Comparison of ENCODE assay signal across 8 cellular contexts in the genomic region with DNA sequence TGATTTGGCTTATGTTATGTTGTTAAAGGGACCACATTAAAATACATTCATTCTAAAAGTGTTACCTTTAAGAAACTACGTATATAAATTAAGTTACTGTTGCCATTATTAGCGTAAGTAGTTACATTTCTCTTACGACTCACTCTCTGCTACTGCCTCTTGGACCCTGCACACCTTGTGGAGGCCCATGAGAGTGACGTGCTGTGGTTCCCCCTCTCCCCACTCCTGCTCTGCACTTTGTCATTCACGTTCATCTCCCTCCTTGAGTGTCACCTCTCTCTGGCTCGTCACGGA. TPM values are rescaled to one million over a fixed set of nuclear protein-coding genes. Genes with fewer than 3 reads are reported as not detected.
DNase-seq lines count a peak whose midpoint lies in the region; ATAC-seq and TF ChIP-seq lines count a peak whose summit lies in the region.

No MANE protein-coding gene starts in this region.

- POLR2A ChIA-PET in HCT116 (lab: Charles Lee) = interaction anchor here (0.8 to 1.7 kb wide), 2 partner anchors 140 to 157 kb away, joined by 3 to 13 read pairs; a partner anchor contains a TSS

- no peak for TF ChIP-seq CTCF in HCT116 (IDR thresholded peaks at IDR 0.05 in 2 of 3, conservative IDR thresholded peaks at IDR 0.05 in 1 of 3; ENCODE audit: borderline replicate concordance in 1 of 3, insufficient read depth in 1 of 3, low read depth in 2 of 3, low read length in 2 of 3)
- TF ChIP-seq CTCF in brain microvascular endothelial cell (IDR thresholded peaks at IDR 0.05; ENCODE audit: low read depth, low read length, missing control alignments) = no peak

- no peak overlapping the region for H3K27ac ChIP-seq in ACC112 (ENCODE audit: low read depth, low read length)
- peak overlapping the region; percentile 66 for H3K27ac ChIP-seq in HCT116 (ENCODE audit: low read depth, low read length)
- no peak overlapping the region for H3K27ac ChIP-seq in brain microvascular endothelial cell

- no peaks in the 10 kb centered on the region for H3K9me3 ChIP-seq in HCT116 (ENCODE audit: control insufficient read depth in 1 of 2, insufficient read depth in 1 of 2, low read depth in 1 of 2, low read length in 2 of 2)
- H3K9me3 ChIP-seq in mucosa of stomach (ENCODE audit: control insufficient read depth, low read length) = no peaks in the 10 kb centered on the region

- H3K4me2 ChIP-seq in HCT116 (ENCODE audit: low read length) = peak overlapping the region; percentile 92

- in situ Hi-C loops in brain microvascular endothelial cell (cut with HindIII; ENCODE audit: low pct_ligation_motif_present, low sequenced_read_pairs) = loop anchor here (25.0 kb wide), 1 partner anchor 140 kb away; no protein-coding TSS in a partner anchor

- ATAC-seq in HCT116 = no peak
- no peak for ATAC-seq in HG02938 (IDR thresholded peaks at IDR 0.05; ENCODE audit: unreplicated experiment)
- no peak for ATAC-seq in HG02623 (IDR thresholded peaks at IDR 0.05; ENCODE audit: unreplicated experiment)
- ATAC-seq in HG03432 (IDR thresholded peaks at IDR 0.05; ENCODE audit: unreplicated experiment) = no peak

- RAD21 ChIA-PET in HCT116 (lab: Charles Lee; ENCODE audit: low non-redundant PET in 1 of 2, low total read pairs in 2 of 2, uncharacterized antibody in 2 of 2, unreplicated experiment in 2 of 2) = interaction anchor here (0.6 to 1.4 kb wide), 2 partner anchors 152 to 157 kb away, joined by 3 to 4 read pairs; a partner anchor contains a TSS

- H3K4me3 ChIP-seq in ACC112 (ENCODE audit: low read depth, low read length) (peak overlapping the region; percentile 73), HCT116 (replicated peaks in 1 of 2; ENCODE audit: low read depth in 1 of 2, low read length in 2 of 2) (peak overlapping the region; percentile 58 to 79), brain microvascular endothelial cell (ENCODE audit: low read depth, low read length) (peak overlapping the region; percentile 63), mucosa of stomach (ENCODE audit: low read length) (no peak overlapping the region)

- intact Hi-C loops in HCT116 (cut with micrococcal nuclease) = no loop called here

- H3K27me3 ChIP-seq in ACC112 (ENCODE audit: insufficient read depth, low read length) (peaks cover 7% of the 10 kb centered on the region; the same call in 1 of the 2 replicates), HCT116 (ENCODE audit: insufficient read depth, low read length) (no peaks in the 10 kb centered on the region), brain microvascular endothelial cell (replicated peaks) (peaks cover 11% of the 10 kb centered on the region), mucosa of stomach (ENCODE audit: control insufficient read depth, insufficient read depth, low read length) (peaks cover 5% of the 10 kb centered on the region)

- no peak for DNase-seq in HCT116 (ENCODE audit: low read depth, low spot score)
- DNase-seq in brain microvascular endothelial cell = no peak
- DNase-seq in stimulated activated naive CD4-positive, alpha-beta T cell treated with Interleukin-2 at 50 U/mL for 16 hours (lab: John Stamatoyannopoulos, UW) = no peak

- H3K79me2 ChIP-seq in ACC112 (ENCODE audit: control insufficient read depth, insufficient read depth, low read length, unreplicated experiment) (no peaks in the 10 kb centered on the region), HCT116 (ENCODE audit: insufficient read depth, low read length) (no peaks in the 10 kb centered on the region)

- H3K4me1 ChIP-seq in ACC112 (ENCODE audit: control insufficient read depth, insufficient read depth, low read length, unreplicated experiment) = no peaks in the 10 kb centered on the region
- peaks cover 14 to 26% of the 10 kb centered on the region in 2 experiments for H3K4me1 ChIP-seq in HCT116 (ENCODE audit: control insufficient read depth in 1 of 2, insufficient read depth in 2 of 2, low read length in 2 of 2)
- no peaks in the 10 kb centered on the region for H3K4me1 ChIP-seq in mucosa of stomach (ENCODE audit: control insufficient read depth, insufficient read depth, low read length)

- H2AFZ ChIP-seq in ACC112 (ENCODE audit: low read length, unreplicated experiment) (peak overlapping the region; percentile 95), HCT116 (ENCODE audit: low read depth, low read length, poor library complexity, severe bottlenecking) (no peak overlapping the region)

- no peak for TF ChIP-seq POLR2A in HCT116 (IDR thresholded peaks at IDR 0.05; ENCODE audit: borderline replicate concordance, extremely low read depth, insufficient read depth, insufficient read length)

- H3K9me2 ChIP-seq in HCT116 (ENCODE audit: insufficient read depth) = no peaks in the 10 kb centered on the region

- H3K36me3 ChIP-seq in ACC112 (ENCODE audit: insufficient read depth, low read length) (no peaks in the 10 kb centered on the region), HCT116 (ENCODE audit: control insufficient read depth in 1 of 2, insufficient read depth in 2 of 2, low read length in 2 of 2) (no peaks in the 10 kb centered on the region), brain microvascular endothelial cell (replicated peaks) (no peaks in the 10 kb centered on the region), mucosa of stomach (ENCODE audit: control insufficient read depth, insufficient read depth, low read length) (no peaks in the 10 kb centered on the region)

- CTCF ChIA-PET in HCT116 (lab: Charles Lee) = interaction anchor here (0.6 to 1.7 kb wide), 2 partner anchors 10 to 149 kb away, joined by 4 to 12 read pairs; no protein-coding TSS in a partner anchor

- no peak for TF ChIP-seq RAD21 in HCT116 (IDR thresholded peaks at IDR 0.05; ENCODE audit: low read depth)

- H3K9ac ChIP-seq in HCT116 (ENCODE audit: low read length) = peak overlapping the region; percentile 54
- peak overlapping the region; percentile 47 for H3K9ac ChIP-seq in mucosa of stomach (ENCODE audit: low read length)

- H4K20me1 ChIP-seq in HCT116 (ENCODE audit: insufficient read depth) = no peaks in the 10 kb centered on the region

- BruUV-seq in HCT116 (replicated peaks; lab: Mats Ljungman, UMichigan) = no TSS peak

TF ChIP-seq in HCT116, 20 proteins besides CTCF, POLR2A, EP300 and RAD21:
- TF ChIP-seq EZH2phosphoT487 (IDR thresholded peaks at IDR 0.05; ENCODE audit: borderline replicate concordance) (no peak), FOSL1 (IDR thresholded peaks at IDR 0.05; ENCODE audit: low read depth) (no peak), CBX3 (IDR thresholded peaks at IDR 0.05; ENCODE audit: low read depth) (no peak), SP1 (IDR thresholded peaks at IDR 0.05; ENCODE audit: low read depth) (no peak), ZNF274 (IDR thresholded peaks at IDR 0.05; ENCODE audit: low read depth, low read length) (no peak), EZH2 (IDR thresholded peaks at IDR 0.05) (no peak), JUND (IDR thresholded peaks at IDR 0.05) (no peak), SRF (IDR thresholded peaks at IDR 0.05; ENCODE audit: low read depth) (no peak), CEBPB (IDR thresholded peaks at IDR 0.05; ENCODE audit: low read depth) (no peak), EGR1 (IDR thresholded peaks at IDR 0.05; ENCODE audit: low read depth) (no peak)
- TF ChIP-seq, protein P1, sequence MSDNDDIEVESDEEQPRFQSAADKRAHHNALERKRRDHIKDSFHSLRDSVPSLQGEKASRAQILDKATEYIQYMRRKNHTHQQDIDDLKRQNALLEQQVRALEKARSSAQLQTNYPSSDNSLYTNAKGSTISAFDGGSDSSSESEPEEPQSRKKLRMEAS (IDR thresholded peaks at IDR 0.05) = no peak

RNA-seq across cellular contexts. Expression of a gene that starts 0.8 kb away (rescaled TPM):
- total RNA-seq in HCT116 (2021; ENCODE audit: unreplicated experiment) = 5.7 TPM
- 3.9 and 4.2 TPM in 2 replicates for polyA plus RNA-seq in HCT116 (2012)

RNA-seq across cellular contexts. Expression of a gene that starts 13.6 kb away (rescaled TPM):
- 76.5 TPM for total RNA-seq in HCT116 (2021; ENCODE audit: unreplicated experiment)
- polyA plus RNA-seq in HCT116 (2012) = 24.0 and 26.5 TPM in 2 replicates
